Comparison of ENCODE assay signal across 26 cellular contexts in genomic region chr2:219951111-219951510, GRCh38.
"Had no signal": no experiment of that assay in that cellular context is flagged by ENCODE, and none has a peak within 500 bp of the region (broad histone marks: within the 10 kb centered on the region; RNA-seq: fewer than 3 reads in every experiment).

No MANE protein-coding gene starts in this region.

- H3K9me3 ChIP-seq: gastrocnemius medialis, neutrophil, pancreas, right lobe of liver, thyroid gland, vagina had no signal

- ATAC-seq: gastrocnemius medialis; left lobe of liver; natural killer cell treated with Interleukin-12 subunit alpha and Interleukin-12 subunit beta and Interleukin-15 and Interleukin-18, amount 100 ng/mL, for 72 hours; pancreas; right lobe of liver; stimulated activated naive CD8-positive, alpha-beta T cell treated with anti-CD3 and anti-CD28 coated beads, Interleukin-15, amount 100 ng/mL, for 72 hours had no signal

- H3K4me3 ChIP-seq: gastrocnemius medialis, lung, pancreas, right lobe of liver, smooth muscle cell, thyroid gland, vagina had no signal

- H3K9me3 Mint-ChIP-seq: natural killer cell treated with Interleukin-12 subunit alpha and Interleukin-12 subunit beta and Interleukin-15 and Interleukin-18, amount 100 ng/mL, for 72 hours; stimulated activated naive CD8-positive, alpha-beta T cell treated with anti-CD3 and anti-CD28 coated beads, Interleukin-15, amount 100 ng/mL, for 72 hours had no signal

- H3K36me3 Mint-ChIP-seq: memory B cell; naive B cell; natural killer cell treated with Interleukin-12 subunit alpha and Interleukin-12 subunit beta and Interleukin-15 and Interleukin-18, amount 100 ng/mL, for 72 hours had no signal

- H3K4me1 ChIP-seq: gastrocnemius medialis, pancreas, right lobe of liver, vagina had no signal

- H3K36me3 ChIP-seq: gastrocnemius medialis, neutrophil, pancreas, right lobe of liver, thyroid gland, vagina had no signal

- H3K27ac ChIP-seq: gastrocnemius medialis, neutrophil, pancreas, right lobe of liver, thyroid gland, vagina had no signal

- H3K27ac Mint-ChIP-seq: memory B cell; naive B cell; natural killer cell treated with Interleukin-12 subunit alpha and Interleukin-12 subunit beta and Interleukin-15 and Interleukin-18, amount 100 ng/mL, for 72 hours; progenitor cell of endocrine pancreas; stimulated activated naive CD8-positive, alpha-beta T cell treated with anti-CD3 and anti-CD28 coated beads, Interleukin-15, amount 100 ng/mL, for 72 hours had no signal

- H3K27me3 ChIP-seq: dorsolateral prefrontal cortex, gastrocnemius medialis, neutrophil, pancreas, right lobe of liver, thyroid gland, vagina had no signal

- H3K4me2 ChIP-seq: smooth muscle cell had no signal

- H3K27me3 Mint-ChIP-seq: memory B cell; naive B cell; natural killer cell treated with Interleukin-12 subunit alpha and Interleukin-12 subunit beta and Interleukin-15 and Interleukin-18, amount 100 ng/mL, for 72 hours; progenitor cell of endocrine pancreas had no signal

- H3K4me3 Mint-ChIP-seq: memory B cell; naive B cell; natural killer cell treated with Interleukin-12 subunit alpha and Interleukin-12 subunit beta and Interleukin-15 and Interleukin-18, amount 100 ng/mL, for 72 hours; neural crest cell; stimulated activated naive CD8-positive, alpha-beta T cell treated with anti-CD3 and anti-CD28 coated beads, Interleukin-15, amount 100 ng/mL, for 72 hours had no signal

- DNase-seq: effector CD4-positive, alpha-beta T cell; foreskin fibroblast; gastrocnemius medialis; head of caudate nucleus; kidney; naive B cell; pancreas; right lobe of liver; stimulated activated CD4-positive, alpha-beta T cell treated with anti-CD3 and anti-CD28 coated beads, Interleukin-12 subunit alpha, Interleukin-12 subunit beta, amount 100 ng/mL, for 4 hours; stimulated activated CD4-positive, alpha-beta T cell treated with anti-CD3 and anti-CD28 coated beads, Interleukin-1b, Interleukin-23, amount 100 ng/mL, for 48 hours; stimulated activated CD4-positive, alpha-beta T cell treated with anti-CD3 and anti-CD28 coated beads, Interleukin-4, amount 100 ng/mL, for 1 hour; stimulated activated CD8-positive, alpha-beta memory T cell treated with anti-CD3 and anti-CD28 coated beads, Interleukin-4, amount 100 ng/mL, for 48 hours; stimulated activated naive CD4-positive, alpha-beta T cell; stimulated activated naive CD8-positive, alpha-beta T cell treated with anti-CD3 and anti-CD28 coated beads, Interleukin-15, amount 100 ng/mL, for 72 hours; thyroid gland; trophoblast cell had no signal

- H3K4me1 Mint-ChIP-seq: memory B cell; naive B cell; neural crest cell; stimulated activated naive CD8-positive, alpha-beta T cell treated with anti-CD3 and anti-CD28 coated beads, Interleukin-15, amount 100 ng/mL, for 72 hours had no signal
